Comparison of ENCODE assay signal across 14 cellular contexts in genomic region chr3:156460206-156460609, GRCh38.
DNase-seq lines count a peak whose midpoint lies in the region; ATAC-seq and TF ChIP-seq lines count a peak whose summit lies in the region.
"Had no signal": no experiment of that assay in that cellular context is flagged by ENCODE, and none has a peak within 500 bp of the region (broad histone marks: within the 10 kb centered on the region; RNA-seq: fewer than 3 reads in every experiment).

No MANE protein-coding gene starts in this region.

- peaks cover 0 to 6% (median 0%) of the 10 kb centered on the region in 3 experiments; a peak in 1 of 7 replicates for H3K36me3 Mint-ChIP-seq in H9 (ENCODE audit: insufficient read depth in 1 of 3, low read depth in 3 of 3)
- H3K36me3 Mint-ChIP-seq: CD4-positive, CD25-positive, alpha-beta regulatory T cell; mesothelial cell of epicardium had no signal

- no peaks in the 10 kb centered on the region; a peak in 1 of 5 replicates for H3K9me3 Mint-ChIP-seq in H9
- H3K9me3 Mint-ChIP-seq: activated T-helper 2 cell treated with anti-CD3 and anti-CD28 coated beads, Interferon-gamma antibody, Interleukin-2, Interleukin-4, amounts not matched to agents 10 μg/mL and 5 μg/mL and 100 μg/mL, durations not matched to agents 14 hours and 24 hours and 36 hours; mesothelial cell of epicardium had no signal

- no peak overlapping the region for H2AK5ac ChIP-seq in H9 (ENCODE audit: insufficient read length, low read length)

- H4K8ac ChIP-seq in H9 (replicated peaks; ENCODE audit: insufficient read length, low read depth, low read length): no peak overlapping the region

- H3K4ac ChIP-seq in H9 (ENCODE audit: low read depth, low read length): no peak overlapping the region

- no peaks in the 10 kb centered on the region for H3K79me1 ChIP-seq in H9 (ENCODE audit: insufficient read depth, low read depth, low read length, poor library complexity, severe bottlenecking)

- H3T11ph ChIP-seq in H9 (ENCODE audit: low read length): no peak overlapping the region

- no peaks in the 10 kb centered on the region for H4K20me1 ChIP-seq in H9 (ENCODE audit: control insufficient read depth, insufficient read depth, insufficient read length)

- no peaks in the 10 kb centered on the region for H3K23me2 ChIP-seq in H9 (ENCODE audit: insufficient read length, low read depth, low read length, poor library complexity, severe bottlenecking)

- TF ChIP-seq POLR2A in erythroblast (IDR thresholded peaks at IDR 0.05; ENCODE audit: low read length): no peak

- H3K4me2 ChIP-seq in H9 (ENCODE audit: insufficient read depth, insufficient read length, low read length): no peak overlapping the region

- H3K18ac ChIP-seq in H9 (ENCODE audit: insufficient read length, low read depth, low read length): no peak overlapping the region

- H2BK20ac ChIP-seq in H9 (ENCODE audit: low read depth, low read length, poor library complexity, severe bottlenecking): no peak overlapping the region

- no peak overlapping the region for H3K23ac ChIP-seq in H9 (ENCODE audit: insufficient read length, low read depth, low read length)

- no peak overlapping the region for H3K14ac ChIP-seq in H9 (ENCODE audit: insufficient read depth, low read length)

- H2BK12ac ChIP-seq in H9 (ENCODE audit: insufficient read length, low read depth, low read length): no peak overlapping the region

- H3K79me2 ChIP-seq in H9 (ENCODE audit: insufficient read depth, low read length): no peaks in the 10 kb centered on the region

- H2AFZ ChIP-seq in H9 (ENCODE audit: low read length): no peak overlapping the region

- peak; percentile 84 for ATAC-seq in GM18867 (IDR thresholded peaks at IDR 0.05; ENCODE audit: unreplicated experiment)
- peak; percentile 60 for ATAC-seq in HG03521 (IDR thresholded peaks at IDR 0.05; ENCODE audit: unreplicated experiment)
- no peak for ATAC-seq in HG02970 (IDR thresholded peaks at IDR 0.05; ENCODE audit: low FRiP score, unreplicated experiment)
- ATAC-seq: activated CD4-positive, CD25-positive, alpha-beta regulatory T cell treated with anti-CD3 and anti-CD28 coated beads, Interleukin-2, amount 50 U/mL, for 24 hours had no signal

- no peak overlapping the region for H4K91ac ChIP-seq in H9 (ENCODE audit: insufficient read length, low read depth, low read length)

- DNase-seq in H9 (no peak), erythroblast (lab: John Stamatoyannopoulos, UW) (peak; percentile 49 to 85), SK-N-DZ (ENCODE audit: low spot score) (no peak), NAMALWA (ENCODE audit: low spot score) (no peak)
- DNase-seq in central memory CD4-positive, alpha-beta T cell: no peak
- DNase-seq: CD4-positive, CD25-positive, alpha-beta regulatory T cell; NCI-H2227 treated with DMSO at 0.1 percent for 48 hours had no signal

- no peak overlapping the region for H2BK120ac ChIP-seq in H9 (ENCODE audit: low read depth, low read length, poor library complexity, severe bottlenecking)

- no peak overlapping the region for H3K56ac ChIP-seq in H9 (ENCODE audit: insufficient read length, low read depth, low read length)

- peaks cover 64 to 84% of the 10 kb centered on the region in 2 experiments for H3K4me1 Mint-ChIP-seq in H9
- H3K4me1 Mint-ChIP-seq: CD4-positive, CD25-positive, alpha-beta regulatory T cell had no signal

- H3K27me3 Mint-ChIP-seq in H9 (ENCODE audit: low read depth): no peaks in the 10 kb centered on the region

- no peaks in the 10 kb centered on the region for H3K9me3 ChIP-seq in H9 (ENCODE audit: control insufficient read depth, low read depth, low read length)
- H3K9me3 ChIP-seq: breast epithelium had no signal

- H2BK5ac ChIP-seq in H9 (ENCODE audit: insufficient read length, low read length): no peak overlapping the region

- no peaks in the 10 kb centered on the region for H3K27me3 ChIP-seq in H9 (ENCODE audit: insufficient read depth, low read length)
- H3K27me3 ChIP-seq: breast epithelium had no signal

- no peak overlapping the region for H3K27ac ChIP-seq in H9 (ENCODE audit: insufficient read length, low read depth, low read length)

- H3K4me3 Mint-ChIP-seq in H9: no peak overlapping the region
- H3K4me3 Mint-ChIP-seq: CD4-positive, CD25-positive, alpha-beta regulatory T cell; mesothelial cell of epicardium had no signal

- WGBS in H9 (ENCODE audit: extremely low coverage, insufficient read length, low lambda C conversion rate): no CpG with 5 or more reads among the region's 2 CpGs

- TF ChIP-seq CTCF in H9 (conservative IDR thresholded peaks at IDR 0.05): no peak

- H4K5ac ChIP-seq in H9 (ENCODE audit: insufficient read length, low read depth, low read length): no peak overlapping the region

- H2BK15ac ChIP-seq in H9 (ENCODE audit: low read depth, low read length): no peak overlapping the region

- peaks cover 15% of the 10 kb centered on the region for H3K4me1 ChIP-seq in H9 (ENCODE audit: insufficient read depth, low read length)
- H3K4me1 ChIP-seq: breast epithelium had no signal

- peak overlapping the region in 2 of 3 experiments; percentile 54 to 66; a peak in 1 of 7 replicates for H3K27ac Mint-ChIP-seq in H9
- H3K27ac Mint-ChIP-seq: activated T-helper 2 cell treated with anti-CD3 and anti-CD28 coated beads, Interferon-gamma antibody, Interleukin-2, Interleukin-4, amounts not matched to agents 10 μg/mL and 5 μg/mL and 100 μg/mL, durations not matched to agents 14 hours and 24 hours and 36 hours; CD4-positive, CD25-positive, alpha-beta regulatory T cell had no signal

- no peak overlapping the region for H3K9ac ChIP-seq in H9 (ENCODE audit: extremely low read depth, insufficient read length, low read length)

Comparison
In these comparisons a context has a peak if more than half of its experiments do, and no peak if none do; other contexts are left out.
1. DNase-seq: peak in erythroblast (2 of 2); none in H9 (single experiment), SK-N-DZ (single experiment), central memory CD4-positive, alpha-beta T cell (single experiment) and NAMALWA (single experiment).